11 cellular contexts compared by ENCODE assay signal in genomic region chr10:63204667-63205391, GRCh38.
DNase-seq lines count a peak whose midpoint lies in the region; ATAC-seq, FAIRE-seq and TF ChIP-seq lines count a peak whose summit lies in the region.
"Had no signal": no experiment of that assay in that cellular context is flagged by ENCODE, and none has a peak within 500 bp of the region (broad histone marks: within the 10 kb centered on the region; RNA-seq: fewer than 3 reads in every experiment).

No MANE protein-coding gene starts in this region.

- no peaks in the 10 kb centered on the region for H3K27me3 ChIP-seq in iPS-20b (ENCODE audit: insufficient read depth, low read length)
- H3K27me3 ChIP-seq: foreskin keratinocyte had no signal

- no peak overlapping the region for H3K9ac ChIP-seq in iPS-20b (ENCODE audit: low read depth, low read length)

- H3K27ac ChIP-seq in iPS-20b (ENCODE audit: low read length), result peak overlapping the region; percentile 22
- H3K27ac ChIP-seq: foreskin keratinocyte had no signal

- peak; percentile 65 for FAIRE-seq in GM12892 (lab: Jason Lieb, UNC)

- H3K4me1 ChIP-seq in iPS-20b (ENCODE audit: insufficient read depth, low read length), result peaks cover 61% of the 10 kb centered on the region

- peak; percentile 32 for ATAC-seq in GM21360 (IDR thresholded peaks at IDR 0.05; ENCODE audit: unreplicated experiment)
- ATAC-seq in HG03565 (IDR thresholded peaks at IDR 0.05; ENCODE audit: unreplicated experiment), result peak; percentile 34
- ATAC-seq: foreskin keratinocyte, PC-3 had no signal

- intact Hi-C loops in posterior cingulate gyrus (cut with DNase I), result loop anchor here (5.0 kb wide), 2 partner anchors 317 to 422 kb away; partner anchors contain the start of gene REEP3

- TF ChIP-seq POLR2A in GM12892 (IDR thresholded peaks at IDR 0.05; ENCODE audit: low read depth, low read length), result no peak

- peaks cover 95% of the 10 kb centered on the region for H3K36me3 ChIP-seq in iPS-20b (ENCODE audit: insufficient read depth, low read depth, low read length)

- no peak for DNase-seq in GM12892 (ENCODE audit: insufficient read length)
- no peak for DNase-seq in NOMO-1 treated with DMSO at 0.1 percent for 48 hours (lab: John Stamatoyannopoulos, UW; ENCODE audit: unreplicated experiment)
- no peak for DNase-seq in middle frontal gyrus (ENCODE audit: extremely low spot score, low spot score)
- no peak for DNase-seq in foreskin fibroblast
- no peak for DNase-seq in posterior cingulate gyrus
- DNase-seq: foreskin keratinocyte; PC-3; stimulated activated CD8-positive, alpha-beta memory T cell treated with anti-CD3 and anti-CD28 coated beads, Interleukin-4, amount 100 ng/mL, for 48 hours had no signal

- no peaks in the 10 kb centered on the region for H3K9me3 ChIP-seq in iPS-20b (ENCODE audit: insufficient read depth, low read depth, low read length)

- no peak for TF ChIP-seq CTCF in foreskin fibroblast (IDR thresholded peaks at IDR 0.05; ENCODE audit: low read depth, low read length)

- no peak overlapping the region for H3K4me3 ChIP-seq in iPS-20b (ENCODE audit: low read length)
- H3K4me3 ChIP-seq in foreskin fibroblast (ENCODE audit: low read depth in 1 of 2, low read length in 2 of 2), result no peak overlapping the region
